ENCODE assay signal across 13 cellular contexts in the genomic region with DNA sequence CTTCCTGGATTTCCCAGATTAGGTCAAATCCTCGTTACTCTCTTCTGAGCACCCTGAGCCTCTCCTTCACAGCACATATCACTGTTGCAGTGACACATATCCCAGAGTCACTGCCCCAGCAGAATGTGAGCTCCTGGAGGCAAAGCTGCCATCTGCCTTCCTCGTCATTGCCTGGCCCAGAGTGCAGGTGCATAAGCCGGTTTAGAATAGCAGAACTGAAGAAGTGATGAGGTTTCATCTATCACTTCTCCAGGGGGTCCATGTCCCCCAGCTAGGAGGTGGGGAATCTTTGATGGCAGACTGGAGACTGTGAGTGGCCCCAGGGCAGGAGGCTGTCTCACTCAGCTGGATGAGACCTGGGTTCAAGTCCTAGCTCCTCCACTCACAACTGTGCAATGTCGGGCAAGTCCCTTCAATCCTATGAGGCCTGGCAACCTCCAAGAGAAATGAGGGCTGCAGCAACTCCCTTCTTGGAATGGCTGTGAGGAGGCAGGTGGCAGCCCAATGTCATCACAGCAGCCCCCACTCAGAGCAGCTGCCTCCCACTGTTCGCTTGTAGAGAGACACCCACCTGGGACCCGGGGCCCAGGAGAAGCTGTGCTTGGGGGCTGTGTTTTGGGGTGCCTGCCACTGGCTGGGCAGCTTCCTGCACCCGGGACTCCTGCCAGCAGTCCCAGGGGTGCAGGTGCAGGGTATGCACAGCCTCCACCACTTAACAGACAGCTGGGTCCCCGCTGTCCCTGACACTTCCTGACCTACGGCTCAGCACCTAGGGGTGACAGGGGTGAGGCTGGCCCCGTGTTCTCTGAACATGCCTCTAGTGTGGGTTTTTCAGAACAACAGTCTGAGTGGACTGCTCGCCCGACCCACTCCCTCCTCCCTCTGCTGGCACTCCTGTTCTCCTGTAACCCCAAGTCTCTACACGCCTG. TPM values are rescaled to one million over a fixed set of nuclear protein-coding genes. Genes with fewer than 3 reads are reported as not detected.
DNase-seq lines count a peak whose midpoint lies in the region; ATAC-seq and TF ChIP-seq lines count a peak whose summit lies in the region.
"Had no signal": no experiment of that assay in that cellular context is flagged by ENCODE, and none has a peak within 500 bp of the region (broad histone marks: within the 10 kb centered on the region; RNA-seq: fewer than 3 reads in every experiment).

No MANE protein-coding gene starts in this region.

- peaks cover 0 to 8% (median 3%) of the 10 kb centered on the region in 4 donors for H3K4me1 ChIP-seq in transverse colon
- peaks cover 0 to 8% (median 0%) of the 10 kb centered on the region in 4 donors for H3K4me1 ChIP-seq in tibial nerve
- H3K4me1 ChIP-seq: testis had no signal

- no peak overlapping the region for H3K4me3 Mint-ChIP-seq in HFFc6

- ATAC-seq in left cardiac atrium (peak; percentile 9 to 13), left ventricle myocardium superior (no peak)

- H3K4me3 ChIP-seq in transverse colon (no peak overlapping the region), tibial nerve (no peak overlapping the region)
- H3K4me3 ChIP-seq: skin epidermis, testis had no signal

- intact Hi-C loops in left cardiac atrium (cut with DNase I) = no loop called here
- intact Hi-C loops in left ventricle myocardium superior (cut with micrococcal nuclease) = no loop called here
- intact Hi-C loops in transverse colon (cut with DNase I; ENCODE audit: low total_unique reads) = loop anchor here (5.0 kb wide), 1 partner anchor 1221 kb away; no protein-coding TSS in a partner anchor

- H3K9me3 ChIP-seq in transverse colon = no peaks in the 10 kb centered on the region
- H3K9me3 ChIP-seq in tibial nerve = no peaks in the 10 kb centered on the region
- H3K9me3 ChIP-seq: testis had no signal

- peaks cover 3% of the 10 kb centered on the region for H3K27me3 Mint-ChIP-seq in HFFc6 (ENCODE audit: insufficient read depth)

- H3K36me3 Mint-ChIP-seq in HFFc6 (ENCODE audit: low read depth) = peaks cover 33% of the 10 kb centered on the region

- WGBS in transverse colon (ENCODE audit: low coverage in 1 of 2), 2 donors = 76% methylated on average over 13 of the region's 13 CpGs; no CpG with 5 or more reads in 1 of the 2 donors
- WGBS in tibial nerve, 2 donors = 87 to 89% methylated on average over 12 of the region's 13 CpGs

- no peak for DNase-seq in left cardiac atrium
- no peak for DNase-seq in left ventricle myocardium superior
- no peak for DNase-seq in HFFc6
- peak; percentile 87 for DNase-seq in RPMI8226
- DNase-seq in transverse colon = peak; percentile 58
- DNase-seq in tibial nerve (ENCODE audit: low spot score in 2 of 2) = no peak
- DNase-seq in stimulated activated CD4-positive, alpha-beta T cell treated with anti-CD3 and anti-CD28 coated beads, Interleukin-12 subunit alpha, Interleukin-12 subunit beta, amount 100 ng/mL, for 4 hours = no peak
- no peak for DNase-seq in T-helper 9 cell
- DNase-seq: activated naive CD4-positive, alpha-beta T cell had no signal

- TF ChIP-seq POLR2A in transverse colon (IDR thresholded peaks at IDR 0.05) = no peak
- no peak for TF ChIP-seq POLR2A in tibial nerve (IDR thresholded peaks at IDR 0.05)

- H3K4me1 Mint-ChIP-seq in HFFc6 (ENCODE audit: low read depth) = no peaks in the 10 kb centered on the region

- H3K27me3 ChIP-seq in transverse colon = no peaks in the 10 kb centered on the region
- H3K27me3 ChIP-seq in tibial nerve = no peaks in the 10 kb centered on the region
- H3K27me3 ChIP-seq: testis had no signal

- H3K36me3 ChIP-seq in transverse colon = no peaks in the 10 kb centered on the region
- H3K36me3 ChIP-seq in tibial nerve = peaks cover 0 to 95% (median 6%) of the 10 kb centered on the region in 3 donors

- in situ Hi-C loops in transverse colon (cut with MboI; ENCODE audit: low pct_ligation_motif_present in 1 of 4, low pct_unique_long_range_greater_than_20kb in 1 of 4, low sequenced_read_pairs in 3 of 4) = loop anchor here in 2 of 4 donors (25.0 kb wide), 2 partner anchors 226 to 251 kb away; a partner anchor contains a TSS

- TF ChIP-seq CTCF in HFFc6 (IDR thresholded peaks at IDR 0.05) (no peak), transverse colon (IDR thresholded peaks at IDR 0.05) (no peak), tibial nerve (IDR thresholded peaks at IDR 0.05) (no peak)

- H3K27ac Mint-ChIP-seq in HFFc6 = peak overlapping the region; percentile 67

- TF ChIP-seq EP300 in transverse colon (IDR thresholded peaks at IDR 0.05; ENCODE audit: low read depth) (no peak), tibial nerve (IDR thresholded peaks at IDR 0.05) (no peak)

- no peaks in the 10 kb centered on the region for H3K9me3 Mint-ChIP-seq in HFFc6

- peak overlapping the region; percentile 33 to 69 (median 46) for H3K27ac ChIP-seq in transverse colon
- H3K27ac ChIP-seq in tibial nerve = peak overlapping the region in 2 of 4 donors; percentile 20 to 34
- H3K27ac ChIP-seq: C4-2B, testis had no signal

RNA-seq across cellular contexts. Expression of a gene that starts 26.1 kb away (rescaled TPM):
- total RNA-seq in left cardiac atrium (1 to 10 TPM in 1 of 2 donors, under 1 TPM in 1; 0.12 to 1.8 TPM), left ventricle myocardium superior (not detected), transverse colon (under 1 TPM in 2 of 4 donors, not detected in 2; 0.48 to 0.82 TPM), tibial nerve (1 to 10 TPM in 2 of 4 donors, under 1 TPM in 1, not detected in 1; 0.84 to 5.7 (median 2.4) TPM)
- under 1 TPM; 0.14 to 0.38 (median 0.22) TPM for total RNA-seq in HFFc6 (2021; fragmentation: NEBNext Ultra II Directional; extraction: Animal tissue kit (Norgen Biotek cat#: 25700))
- total RNA-seq: SK-MEL-5 had no signal

Comparison
In these comparisons a context has a peak if more than half of its experiments do, and no peak if none do; other contexts are left out.
1. DNase-seq: peak in RPMI8226 (single experiment) and transverse colon (single experiment); none in left cardiac atrium (single experiment), left ventricle myocardium superior (single experiment), HFFc6 (single experiment), tibial nerve (0 of 2), stimulated activated CD4-positive, alpha-beta T cell treated with anti-CD3 and anti-CD28 coated beads, Interleukin-12 subunit alpha, Interleukin-12 subunit beta, amount 100 ng/mL, for 4 hours (single experiment) and T-helper 9 cell (single experiment).